Comparison of ENCODE assay signal across 8 cellular contexts in the genomic region with DNA sequence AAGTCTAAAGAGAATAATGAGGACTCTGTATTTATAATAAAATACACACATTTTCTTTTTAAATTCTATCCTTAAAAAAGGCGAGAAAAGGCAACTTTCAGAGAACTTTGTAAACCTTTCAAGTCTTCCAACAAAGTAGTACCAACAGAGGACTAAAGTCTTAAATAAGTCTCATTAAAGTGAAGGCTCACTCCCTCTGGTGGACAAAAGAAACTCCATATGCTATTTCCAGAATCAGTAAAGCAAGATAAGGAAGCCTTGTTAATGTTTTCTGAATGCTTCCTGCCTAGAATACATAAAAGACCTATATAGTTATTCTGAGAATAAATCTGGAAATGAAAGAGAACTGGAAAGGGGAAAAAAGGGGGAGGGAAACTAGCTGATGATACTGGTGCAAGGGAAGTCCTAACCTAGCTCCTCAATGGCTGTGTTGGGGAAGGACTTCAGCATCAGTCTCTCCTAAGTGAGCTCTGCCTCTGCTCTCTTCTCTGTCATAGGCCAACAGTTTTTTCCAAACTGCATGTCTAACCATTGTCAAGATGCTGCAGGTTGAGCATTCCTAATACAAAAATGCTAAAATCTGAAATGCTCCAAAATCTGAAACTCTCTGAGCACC. TPM values are rescaled to one million over a fixed set of nuclear protein-coding genes. Genes with fewer than 3 reads are reported as not detected.
DNase-seq lines count a peak whose midpoint lies in the region; ATAC-seq, FAIRE-seq and TF ChIP-seq lines count a peak whose summit lies in the region.

No MANE protein-coding gene starts in this region.

- no peak for FAIRE-seq in HepG2 (lab: Jason Lieb, UNC)

- H4K20me1 ChIP-seq in OCI-LY3 (ENCODE audit: insufficient read depth, low read length) (peaks cover 97% of the 10 kb centered on the region), HepG2 (ENCODE audit: insufficient read depth, low read length) (peaks cover 99% of the 10 kb centered on the region)

- H3K4me2 ChIP-seq in OCI-LY3 (ENCODE audit: low read length) (no peak overlapping the region), HepG2 (ENCODE audit: low read depth, low read length) (peak overlapping the region; percentile 85; the same call in 1 of the 2 replicates)

- CTCF ChIA-PET in HepG2 (lab: Yijun Ruan, JAX; ENCODE audit: low intra/inter-chr PET ratio, low total read pairs), result interaction anchor here (1.3 kb wide), 1 partner anchor 84 kb away, joined by 4 read pairs; no protein-coding TSS in a partner anchor

- H2AFZ ChIP-seq in OCI-LY3 (ENCODE audit: low read depth, low read length) (no peak overlapping the region), HepG2 (ENCODE audit: low read length) (no peak overlapping the region)

- TF ChIP-seq EP300 in Ishikawa (IDR thresholded peaks at IDR 0.05; ENCODE audit: borderline replicate concordance), result no peak
- TF ChIP-seq EP300 in HepG2 (IDR thresholded peaks at IDR 0.05; ENCODE audit: low read depth in 2 of 2, low read length in 2 of 2), result no peak
- TF ChIP-seq EP300 in HepG2 (CRISPR knock-in tag; IDR thresholded peaks at IDR 0.05; ENCODE audit: borderline replicate concordance), result no peak

- in situ Hi-C loops in HepG2 (cut with HindIII; ENCODE audit: extremely low pct_ligation_motif_present, low pct_unique_long_range_greater_than_20kb), result no loop called here

- H3K9me3 ChIP-seq in OCI-LY3 (ENCODE audit: insufficient read depth, low read length) (no peaks in the 10 kb centered on the region), breast epithelium (no peaks in the 10 kb centered on the region), HepG2 (ENCODE audit: low read length) (no peaks in the 10 kb centered on the region), uterus (no peaks in the 10 kb centered on the region)

- TF ChIP-seq POLR2A in breast epithelium (IDR thresholded peaks at IDR 0.05) (no peak), HepG2 (IDR thresholded peaks at IDR 0.05; ENCODE audit: insufficient read depth in 1 of 2, low read depth in 2 of 2, low read length in 2 of 2) (peak in 1 of 2 experiments; percentile 45; a peak in 1 of 4 replicates), uterus (IDR thresholded peaks at IDR 0.05) (no peak)

- H3K36me3 ChIP-seq in OCI-LY3 (replicated peaks; ENCODE audit: low read depth, low read length), result peaks cover 63% of the 10 kb centered on the region
- no peaks in the 10 kb centered on the region for H3K36me3 ChIP-seq in breast epithelium
- H3K36me3 ChIP-seq in HepG2 (replicated peaks in 1 of 2; ENCODE audit: control insufficient read depth in 1 of 2, insufficient read depth in 2 of 2, low read length in 2 of 2), result peaks cover 1 to 41% of the 10 kb centered on the region in 2 experiments; a peak in 4 of 5 replicates
- no peaks in the 10 kb centered on the region for H3K36me3 ChIP-seq in uterus

- H3K4me3 ChIP-seq in OCI-LY3 (ENCODE audit: low read length) (no peak overlapping the region), breast epithelium (no peak overlapping the region), HepG2 (replicated peaks in 1 of 3; ENCODE audit: insufficient read depth in 1 of 3, low read depth in 2 of 3, low read length in 3 of 3) (no peak overlapping the region; a peak in 2 of 6 replicates), uterus (no peak overlapping the region)

- ATAC-seq in GM19438 (IDR thresholded peaks at IDR 0.05; ENCODE audit: low read depth, unreplicated experiment), result peak; percentile 49
- ATAC-seq in HepG2, result peak; percentile 63
- ATAC-seq in GM21619 (IDR thresholded peaks at IDR 0.05; ENCODE audit: unreplicated experiment), result no peak

- no peaks in the 10 kb centered on the region for H3K27me3 ChIP-seq in OCI-LY3 (ENCODE audit: low read depth, low read length)
- H3K27me3 ChIP-seq in breast epithelium, result no peaks in the 10 kb centered on the region
- no peaks in the 10 kb centered on the region for H3K27me3 ChIP-seq in HepG2 (ENCODE audit: control insufficient read depth in 1 of 2, insufficient read depth in 2 of 2, low read length in 2 of 2)
- no peaks in the 10 kb centered on the region for H3K27me3 ChIP-seq in uterus

- H3K9ac ChIP-seq in OCI-LY3 (ENCODE audit: low read length) (no peak overlapping the region), HepG2 (ENCODE audit: insufficient read depth, low read depth, low read length) (no peak overlapping the region)

- 74% methylated on average over 1 of the region's 1 CpG for WGBS in HepG2 (ENCODE audit: low lambda C conversion rate)

- POLR2A ChIA-PET in HepG2 (lab: Yijun Ruan, JAX), result no interaction called here

- TF ChIP-seq RAD21 in Ishikawa (IDR thresholded peaks at IDR 0.05; ENCODE audit: low read depth), result peak; percentile 35
- TF ChIP-seq RAD21 in HepG2 (CRISPR knock-in tag; IDR thresholded peaks at IDR 0.05), result no peak

- H3K79me2 ChIP-seq in OCI-LY3 (ENCODE audit: low read length), result peaks cover 100% of the 10 kb centered on the region
- peaks cover 96% of the 10 kb centered on the region for H3K79me2 ChIP-seq in HepG2 (ENCODE audit: insufficient read depth, low read length)

- H3K4me1 ChIP-seq in OCI-LY3 (ENCODE audit: low read length), result peaks cover 70% of the 10 kb centered on the region
- H3K4me1 ChIP-seq in breast epithelium, result peaks cover 0 to 9% of the 10 kb centered on the region in 2 donors
- H3K4me1 ChIP-seq in HepG2 (ENCODE audit: insufficient read depth, low read length), result peaks cover 84% of the 10 kb centered on the region
- H3K4me1 ChIP-seq in uterus, result no peaks in the 10 kb centered on the region

- peak; percentile 54 for TF ChIP-seq CTCF in OCI-LY3 (IDR thresholded peaks at IDR 0.05; ENCODE audit: low read depth, low read length)
- peak; percentile 49 to 64 (median 57) for TF ChIP-seq CTCF in breast epithelium (IDR thresholded peaks at IDR 0.05)
- TF ChIP-seq CTCF in HepG2 (CRISPR knock-in tag; IDR thresholded peaks at IDR 0.05), result peak; percentile 46
- TF ChIP-seq CTCF in uterus (IDR thresholded peaks at IDR 0.05), result peak; percentile 35 to 44 (median 40)

- H3K27ac ChIP-seq in OCI-LY3 (ENCODE audit: low read length), result no peak overlapping the region
- H3K27ac ChIP-seq in breast epithelium, result no peak overlapping the region
- no peak overlapping the region for H3K27ac ChIP-seq in HepG2 (ENCODE audit: extremely low read length, insufficient read depth, low read length)
- no peak overlapping the region for H3K27ac ChIP-seq in uterus

- DNase-seq in DMS153 treated with DMSO at 0.1 percent for 48 hours (lab: John Stamatoyannopoulos, UW; ENCODE audit: unreplicated experiment) (peak; percentile 32), breast epithelium (ENCODE audit: low spot score in 2 of 2) (no peak), HepG2 (ENCODE audit: low spot score) (peak; percentile 70), uterus (no peak)

- BruUV-seq in HepG2 (replicated peaks; lab: Mats Ljungman, UMichigan), result no TSS peak

- intact Hi-C loops in breast epithelium (cut with DNase I; ENCODE audit: low total_unique reads) (no loop called here), HepG2 (cut with micrococcal nuclease; ENCODE audit: unreplicated experiment) (loop anchor here (1.0 to 10.0 kb wide), 3 partner anchors 79 to 201 kb away; no protein-coding TSS in a partner anchor), uterus (cut with DNase I; ENCODE audit: low total_unique reads) (no loop called here)

TF ChIP-seq in Ishikawa, 13 proteins besides CTCF, POLR2A, EP300 and RAD21 (continues in another document):
- TF ChIP-seq TCF12 (IDR thresholded peaks at IDR 0.05; ENCODE audit: low read depth), result no peak
- TF ChIP-seq CREB1 (IDR thresholded peaks at IDR 0.05; ENCODE audit: low read depth), result no peak
- no peak for TF ChIP-seq TAF1 (IDR thresholded peaks at IDR 0.05; ENCODE audit: low read depth)
- TF ChIP-seq, protein P1, sequence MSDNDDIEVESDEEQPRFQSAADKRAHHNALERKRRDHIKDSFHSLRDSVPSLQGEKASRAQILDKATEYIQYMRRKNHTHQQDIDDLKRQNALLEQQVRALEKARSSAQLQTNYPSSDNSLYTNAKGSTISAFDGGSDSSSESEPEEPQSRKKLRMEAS (IDR thresholded peaks at IDR 0.05), result no peak
- TF ChIP-seq YY1 (IDR thresholded peaks at IDR 0.05; ENCODE audit: low read depth), result no peak
- TF ChIP-seq ZBTB7A (IDR thresholded peaks at IDR 0.05; ENCODE audit: low read depth), result no peak

TF ChIP-seq in HepG2, 621 proteins besides CTCF, POLR2A, EP300 and RAD21 (continues in another document):
- TF ChIP-seq SMC3 (IDR thresholded peaks at IDR 0.05; ENCODE audit: low read length), result peak; percentile 48
- no peak for TF ChIP-seq BATF2 (CRISPR knock-in tag; IDR thresholded peaks at IDR 0.05)
- 0 out of 2 replicates have a peak, but pooled peaks have one; percentile 19 for TF ChIP-seq POLR2G (IDR thresholded peaks at IDR 0.05; ENCODE audit: low read depth, low read length)

RNA-seq across cellular contexts. Expression of gene HMGCS1, which starts 7.2 kb away (rescaled TPM):
- 10 to 100 TPM; 13.9 to 36.6 (median 26.5) TPM for total RNA-seq in breast epithelium
- 318 and 569 TPM in 2 replicates for total RNA-seq in HepG2 (2016; rRNA removed; fragmentation: Illumina TruSeq; extraction: Trizol)
- total RNA-seq in HepG2 (2016; cell fraction: cytosol; rRNA removed; fragmentation: Illumina TruSeq; extraction: Trizol; ENCODE audit: low read depth), result 102 and 103 TPM in 2 replicates
- 324 and 538 TPM in 2 replicates for total RNA-seq in HepG2 (2016; cell fraction: insoluble cytoplasmic fraction; rRNA removed; fragmentation: Illumina TruSeq; extraction: Trizol)
- 88.2 and 99.0 TPM in 2 replicates for total RNA-seq in HepG2 (2016; cell fraction: membrane; rRNA removed; fragmentation: Illumina TruSeq; extraction: Trizol)
- 264 and 285 TPM in 2 replicates for total RNA-seq in HepG2 (2016; cell fraction: nucleus; rRNA removed; fragmentation: Illumina TruSeq; extraction: Trizol)
- polyA plus RNA-seq in HepG2 (2011; rRNA removed), result 56.8 and 102 TPM in 2 replicates
- polyA plus RNA-seq in HepG2 (2011; cell fraction: cytosol; rRNA removed), result 18.1 and 55.8 TPM in 2 replicates
- 66.5 and 148 TPM in 2 replicates for polyA plus RNA-seq in HepG2 (2011; cell fraction: nucleus; rRNA removed)
- polyA plus RNA-seq in HepG2 (2012), result 234 and 245 TPM in 2 replicates
- 9.1 and 11.3 TPM in 2 replicates for polyA plus RNA-seq in HepG2 (2016; cell fraction: cytosol; fragmentation: Illumina TruSeq; extraction: Trizol; ENCODE audit: low read depth)
- polyA plus RNA-seq in HepG2 (2016; cell fraction: insoluble cytoplasmic fraction; fragmentation: Illumina TruSeq; extraction: Trizol; ENCODE audit: low read depth), result 406 and 419 TPM in 2 replicates
- 30.9 and 36.1 TPM in 2 replicates for polyA plus RNA-seq in HepG2 (2016; cell fraction: membrane; fragmentation: Illumina TruSeq; extraction: Trizol; ENCODE audit: low read depth)
- 378 and 389 TPM in 2 replicates for polyA plus RNA-seq in HepG2 (2016; cell fraction: nucleus; fragmentation: Illumina TruSeq; extraction: Trizol; ENCODE audit: insufficient read depth, low read depth)
- polyA minus RNA-seq in HepG2 (2011; rRNA and poly(A)+ RNA removed; ENCODE audit: low replicate concordance), result 22.2 and 53.8 TPM in 2 replicates
- 57.9 and 117 TPM in 2 replicates for polyA minus RNA-seq in HepG2 (2011; cell fraction: cytosol; rRNA and poly(A)+ RNA removed)
- 197 and 349 TPM in 2 replicates for polyA minus RNA-seq in HepG2 (2011; cell fraction: nucleus; rRNA and poly(A)+ RNA removed)
- 100 to 1,000 TPM in 1 of 4 donors, 10 to 100 TPM in 2, 1 to 10 TPM in 1; 3.8 to 113 (median 25.4) TPM for total RNA-seq in uterus

Comparison
In these comparisons a context has a peak if more than half of its experiments do, and no peak if none do; other contexts are left out.
1. DNase-seq: peak in DMS153 treated with DMSO at 0.1 percent for 48 hours (single experiment) and HepG2 (single experiment); none in breast epithelium (0 of 2) and uterus (0 of 2).
2. Peak in every context shown above with its lines, with median percentiles within 50 percentile points of each other: CTCF ChIP-seq.